8 cellular contexts compared by ENCODE assay signal in the genomic region with DNA sequence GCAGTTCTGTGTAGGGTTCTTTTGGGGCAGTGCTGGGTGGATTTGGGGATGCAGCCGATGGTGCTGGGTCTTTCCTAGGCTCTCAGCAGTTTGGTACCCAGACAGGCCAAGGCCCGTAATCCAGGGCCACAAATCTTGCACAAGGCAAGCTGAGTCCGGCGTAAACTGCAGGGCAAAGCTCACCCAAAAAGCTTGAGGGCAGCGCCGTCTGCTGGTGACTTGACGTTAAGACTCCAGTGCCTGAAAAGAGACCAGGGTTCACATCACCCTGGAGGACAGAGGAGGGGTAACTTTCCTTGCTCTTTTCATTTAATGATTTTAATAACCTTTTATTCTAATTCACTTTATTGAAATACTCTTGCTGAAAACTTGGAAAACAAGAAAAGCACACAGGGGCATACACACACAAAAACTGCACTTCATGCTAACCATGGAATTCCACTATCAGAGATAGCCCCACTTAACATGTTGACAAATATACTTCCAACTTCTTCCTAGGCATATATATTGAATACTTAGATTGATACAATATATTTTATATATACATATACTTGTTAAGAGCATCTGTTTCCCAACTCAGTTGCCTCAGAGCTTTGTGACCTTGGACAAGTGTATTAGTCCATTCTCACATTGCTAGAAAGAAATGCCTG. TPM values are rescaled to one million over a fixed set of nuclear protein-coding genes. Genes with fewer than 3 reads are reported as not detected.
A peak's percentile ranks its signal among the peaks of the same experiment; 100 is the strongest.
DNase-seq lines count a peak whose midpoint lies in the region; ATAC-seq and TF ChIP-seq lines count a peak whose summit lies in the region.

No MANE protein-coding gene starts in this region.

- H3K4me2 ChIP-seq in Karpas-422 (ENCODE audit: low read depth, low read length, poor library complexity, severe bottlenecking) = no peak overlapping the region

- H4K20me1 ChIP-seq in Karpas-422 (ENCODE audit: insufficient read depth, low read depth, low read length) = no peaks in the 10 kb centered on the region

- no peaks in the 10 kb centered on the region for H3K9me2 ChIP-seq in Karpas-422 (replicated peaks; ENCODE audit: insufficient read depth, low read length)

- no peaks in the 10 kb centered on the region for H3K9me3 Mint-ChIP-seq in activated T-cell treated with anti-CD3 and anti-CD28 coated beads, Interleukin-2, amount 50 U/mL, for 24 hours
- H3K9me3 Mint-ChIP-seq in natural killer cell treated with Interleukin-12 subunit alpha and Interleukin-12 subunit beta and Interleukin-15 and Interleukin-18, amount 100 ng/mL, for 72 hours = no peaks in the 10 kb centered on the region
- no peaks in the 10 kb centered on the region for H3K9me3 Mint-ChIP-seq in stimulated activated naive B cell treated with anti-CD40 and anti-IgM and Interleukin-4, amounts not matched to agents 10 μg/mL and 1 μg/mL and 100 μg/mL, for 72 hours

- peak; percentile 71 to 75 for ATAC-seq in natural killer cell treated with Interleukin-12 subunit alpha and Interleukin-12 subunit beta and Interleukin-15 and Interleukin-18, amount 100 ng/mL, for 72 hours
- ATAC-seq in stimulated activated naive B cell treated with anti-CD40 and anti-IgM and Interleukin-4, amounts not matched to agents 10 μg/mL and 1 μg/mL and 100 μg/mL, for 72 hours (replicated peaks) = peak; percentile 93 to 97
- ATAC-seq in GM18858 (IDR thresholded peaks at IDR 0.05; ENCODE audit: unreplicated experiment) = no peak

- H3K9ac ChIP-seq in Karpas-422 (ENCODE audit: low read length) = no peak overlapping the region

- H2AFZ ChIP-seq in Karpas-422 (ENCODE audit: low read length) = no peak overlapping the region

- peaks cover 3% of the 10 kb centered on the region for H3K27me3 Mint-ChIP-seq in activated T-cell treated with anti-CD3 and anti-CD28 coated beads, Interleukin-2, amount 50 U/mL, for 24 hours
- peaks cover 12 to 24% of the 10 kb centered on the region in 2 donors for H3K27me3 Mint-ChIP-seq in natural killer cell treated with Interleukin-12 subunit alpha and Interleukin-12 subunit beta and Interleukin-15 and Interleukin-18, amount 100 ng/mL, for 72 hours
- peaks cover 31% of the 10 kb centered on the region in 2 donors for H3K27me3 Mint-ChIP-seq in stimulated activated naive B cell treated with anti-CD40 and anti-IgM and Interleukin-4, amounts not matched to agents 10 μg/mL and 1 μg/mL and 100 μg/mL, for 72 hours

- no peaks in the 10 kb centered on the region for H3K79me2 ChIP-seq in Karpas-422 (ENCODE audit: low read length)

- H3K27ac Mint-ChIP-seq in activated T-cell treated with anti-CD3 and anti-CD28 coated beads, Interleukin-2, amount 50 U/mL, for 24 hours = no peak overlapping the region
- H3K27ac Mint-ChIP-seq in natural killer cell treated with Interleukin-12 subunit alpha and Interleukin-12 subunit beta and Interleukin-15 and Interleukin-18, amount 100 ng/mL, for 72 hours = no peak overlapping the region
- no peak overlapping the region for H3K27ac Mint-ChIP-seq in stimulated activated naive B cell treated with anti-CD40 and anti-IgM and Interleukin-4, amounts not matched to agents 10 μg/mL and 1 μg/mL and 100 μg/mL, for 72 hours

- H3K4me1 Mint-ChIP-seq in activated T-cell treated with anti-CD3 and anti-CD28 coated beads, Interleukin-2, amount 50 U/mL, for 24 hours (ENCODE audit: low read depth) = no peaks in the 10 kb centered on the region
- H3K4me1 Mint-ChIP-seq in natural killer cell treated with Interleukin-12 subunit alpha and Interleukin-12 subunit beta and Interleukin-15 and Interleukin-18, amount 100 ng/mL, for 72 hours (ENCODE audit: low read depth in 2 of 2) = peaks cover 3% of the 10 kb centered on the region in 2 donors
- H3K4me1 Mint-ChIP-seq in stimulated activated naive B cell treated with anti-CD40 and anti-IgM and Interleukin-4, amounts not matched to agents 10 μg/mL and 1 μg/mL and 100 μg/mL, for 72 hours = peaks cover 2 to 5% of the 10 kb centered on the region in 2 donors

- DNase-seq in GM12864 (ENCODE audit: low read depth) (peak; percentile 19), Karpas-422 (peak; percentile 90), fibroblast of gingiva (ENCODE audit: low read depth) (peak; percentile 61)
- peak; percentile 81 for DNase-seq in activated T-cell treated with anti-CD3 and anti-CD28 coated beads, Interleukin-2, amount 50 U/mL, for 24 hours
- DNase-seq in natural killer cell treated with Interleukin-12 subunit alpha and Interleukin-12 subunit beta and Interleukin-15 and Interleukin-18, amount 100 ng/mL, for 72 hours (ENCODE audit: low spot score) = peak; percentile 70
- DNase-seq in stimulated activated naive B cell treated with anti-CD40 and anti-IgM and Interleukin-4, amounts not matched to agents 10 μg/mL and 1 μg/mL and 100 μg/mL, for 72 hours = peak; percentile 68

- no peaks in the 10 kb centered on the region for H3K9me3 ChIP-seq in Karpas-422 (ENCODE audit: low read length)

- H3K4me1 ChIP-seq in Karpas-422 (ENCODE audit: low read length) = no peaks in the 10 kb centered on the region

- peak; percentile 99 for TF ChIP-seq CTCF in GM12864 (IDR thresholded peaks at IDR 0.05; ENCODE audit: low read depth, low read length, missing control alignments)

- H3K27me3 ChIP-seq in Karpas-422 (ENCODE audit: low read length) = no peaks in the 10 kb centered on the region

- H3K4me3 ChIP-seq in GM12864 (ENCODE audit: low read depth, low read length) = no peak overlapping the region
- H3K4me3 ChIP-seq in Karpas-422 (ENCODE audit: low read length) = no peak overlapping the region

- no peak overlapping the region for H3K27ac ChIP-seq in Karpas-422 (ENCODE audit: low read length)

- no peaks in the 10 kb centered on the region for H3K36me3 ChIP-seq in Karpas-422 (ENCODE audit: insufficient read depth, low read length)

- H3K4me3 Mint-ChIP-seq in activated T-cell treated with anti-CD3 and anti-CD28 coated beads, Interleukin-2, amount 50 U/mL, for 24 hours = no peak overlapping the region
- no peak overlapping the region for H3K4me3 Mint-ChIP-seq in natural killer cell treated with Interleukin-12 subunit alpha and Interleukin-12 subunit beta and Interleukin-15 and Interleukin-18, amount 100 ng/mL, for 72 hours
- H3K4me3 Mint-ChIP-seq in stimulated activated naive B cell treated with anti-CD40 and anti-IgM and Interleukin-4, amounts not matched to agents 10 μg/mL and 1 μg/mL and 100 μg/mL, for 72 hours = no peak overlapping the region

- H3K36me3 Mint-ChIP-seq in activated T-cell treated with anti-CD3 and anti-CD28 coated beads, Interleukin-2, amount 50 U/mL, for 24 hours (ENCODE audit: low read depth) = no peaks in the 10 kb centered on the region
- no peaks in the 10 kb centered on the region for H3K36me3 Mint-ChIP-seq in natural killer cell treated with Interleukin-12 subunit alpha and Interleukin-12 subunit beta and Interleukin-15 and Interleukin-18, amount 100 ng/mL, for 72 hours
- H3K36me3 Mint-ChIP-seq in stimulated activated naive B cell treated with anti-CD40 and anti-IgM and Interleukin-4, amounts not matched to agents 10 μg/mL and 1 μg/mL and 100 μg/mL, for 72 hours = no peaks in the 10 kb centered on the region

TF ChIP-seq in PFSK-1, 5 proteins besides CTCF, POLR2A, EP300 and RAD21:
- TF ChIP-seq FOXP2 (optimal IDR thresholded peaks at IDR 0.05; ENCODE audit: borderline replicate concordance, extremely low read depth, extremely low read length, insufficient read depth) (peak; percentile 48), SIN3A (IDR thresholded peaks at IDR 0.05; ENCODE audit: borderline replicate concordance, insufficient read depth, low read length) (no peak), TAF1 (IDR thresholded peaks at IDR 0.05; ENCODE audit: borderline replicate concordance, insufficient read depth, low read length) (no peak)
TF ChIP-seq in PFSK-1: peak in this region for 1.

RNA-seq across cellular contexts. Expression of gene CNGA3, which starts 38.9 kb away (rescaled TPM):
- total RNA-seq in Karpas-422 (2014; rRNA removed; shearing (Covaris generic); ENCODE audit: low replicate concordance) = 0.07 TPM in 1 of 2 replicates, not detected in the other
- not detected for polyA plus RNA-seq in PFSK-1 (2012; ENCODE audit: insufficient read length, low read depth)
- not detected for total RNA-seq in natural killer cell treated with Interleukin-12 subunit alpha and Interleukin-12 subunit beta and Interleukin-15 and Interleukin-18, amount 100 ng/mL, for 72 hours

RNA-seq across cellular contexts. Expression of gene INPP4A, which starts 59.5 kb away (rescaled TPM):
- 5.3 and 7.9 TPM in 2 replicates for total RNA-seq in Karpas-422 (2014; rRNA removed; shearing (Covaris generic); ENCODE audit: low replicate concordance)
- polyA plus RNA-seq in PFSK-1 (2012; ENCODE audit: insufficient read length, low read depth) = 16.7 TPM
- 100 to 1,000 TPM in 1 of 2 donors, 10 to 100 TPM in 1; 65.0 to 150 TPM for total RNA-seq in natural killer cell treated with Interleukin-12 subunit alpha and Interleukin-12 subunit beta and Interleukin-15 and Interleukin-18, amount 100 ng/mL, for 72 hours

Comparison
In these comparisons a context has a peak if more than half of its experiments do, and no peak if none do; other contexts are left out.
1. DNase-seq: peak in every context shown above with its lines; median percentile 90 in Karpas-422; 81 in activated T-cell treated with anti-CD3 and anti-CD28 coated beads, Interleukin-2, amount 50 U/mL, for 24 hours; 70 in natural killer cell treated with Interleukin-12 subunit alpha and Interleukin-12 subunit beta and Interleukin-15 and Interleukin-18, amount 100 ng/mL, for 72 hours; 68 in stimulated activated naive B cell treated with anti-CD40 and anti-IgM and Interleukin-4, amounts not matched to agents 10 μg/mL and 1 μg/mL and 100 μg/mL, for 72 hours; 61 in fibroblast of gingiva; 19 in GM12864.